Comparison of ENCODE assay signal across 8 cellular contexts in genomic region chr5:134223406-134224251, GRCh38.
DNase-seq lines count a peak whose midpoint lies in the region; ATAC-seq and TF ChIP-seq lines count a peak whose summit lies in the region.

No MANE protein-coding gene starts in this region.

- peak overlapping the region; percentile 95; the same call in 1 of the 2 replicates for H3K27ac ChIP-seq in 22Rv1

- TF ChIP-seq POLR2A in GM18505 (IDR thresholded peaks at IDR 0.05; ENCODE audit: borderline replicate concordance, extremely low read depth, insufficient read depth, insufficient read length), result no peak

- DNase-seq in HFF-Myc (ENCODE audit: extremely low read depth, low read depth), result no peak
- peak; percentile 26 for DNase-seq in astrocyte of the hippocampus (ENCODE audit: low read depth, low spot score)
- peak; percentile 33 for DNase-seq in medulla oblongata (ENCODE audit: extremely low spot score)
- DNase-seq in Kasumi-1 (lab: John Stamatoyannopoulos, UW), result no peak
- DNase-seq in epidermal melanocyte (ENCODE audit: insufficient read length, low spot score), result no peak

- no peak for TF ChIP-seq CTCF in 22Rv1 (IDR thresholded peaks at IDR 0.05)
- TF ChIP-seq CTCF in HFF-Myc (IDR thresholded peaks at IDR 0.05; ENCODE audit: low read depth, low read length, missing control alignments), result no peak

- no peak for ATAC-seq in GM21390 (IDR thresholded peaks at IDR 0.05; ENCODE audit: unreplicated experiment)
- ATAC-seq in GM18505 (IDR thresholded peaks at IDR 0.05; ENCODE audit: unreplicated experiment), result no peak

- H3K4me3 ChIP-seq in HFF-Myc (replicated peaks; ENCODE audit: low read depth, low read length), result peak overlapping the region; percentile 85

Comparison
In these comparisons a context has a peak if more than half of its experiments do, and no peak if none do; other contexts are left out.
1. DNase-seq: peak in astrocyte of the hippocampus (single experiment) and medulla oblongata (single experiment); none in HFF-Myc (single experiment), Kasumi-1 (0 of 2) and epidermal melanocyte (single experiment).